In the genomic region with DNA sequence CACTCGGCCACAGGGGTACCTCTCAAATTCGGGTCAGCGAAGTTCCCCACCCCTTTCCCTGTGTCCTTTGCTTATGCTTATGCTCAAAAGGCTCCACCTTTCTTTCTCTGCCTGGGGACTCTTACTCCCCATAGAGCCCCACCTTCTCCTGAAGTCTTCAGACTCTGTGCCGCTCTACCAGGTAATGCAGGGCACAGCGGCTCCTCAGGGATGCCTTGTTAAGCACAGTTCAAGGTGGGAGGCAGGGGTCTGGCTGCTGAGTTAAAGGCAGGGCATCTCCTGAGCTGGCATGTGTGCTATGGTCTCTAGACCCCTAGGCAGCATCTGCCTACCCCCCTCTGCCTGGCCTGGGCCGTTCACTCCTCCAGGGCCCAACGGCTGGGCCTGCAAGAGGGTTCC, we compare ENCODE assay signal across 11 cellular contexts. TPM values are rescaled to one million over a fixed set of nuclear protein-coding genes. Genes with fewer than 3 reads are reported as not detected.
"Had no signal": no experiment of that assay in that cellular context is flagged by ENCODE, and none has a peak within 500 bp of the region (broad histone marks: within the 10 kb centered on the region; RNA-seq: fewer than 3 reads in every experiment).

No MANE protein-coding gene starts in this region.

- H3K27me3 ChIP-seq: ascending aorta had no signal

- H3K9me3 ChIP-seq: ascending aorta, heart left ventricle, tibial nerve had no signal

- H3K9ac ChIP-seq: parathyroid adenoma had no signal

- H3K9me3 Mint-ChIP-seq: activated T-cell treated with anti-CD3 and anti-CD28 coated beads, Interleukin-2, amount 50 U/mL, for 72 hours had no signal

- ATAC-seq: activated T-cell treated with anti-CD3 and anti-CD28 coated beads, Interleukin-2, amount 50 U/mL, for 72 hours; heart left ventricle; left ventricle myocardium superior had no signal

- H3K4me3 Mint-ChIP-seq: activated T-cell treated with anti-CD3 and anti-CD28 coated beads, Interleukin-2, amount 50 U/mL, for 72 hours had no signal

- H3K27ac ChIP-seq: ascending aorta, heart left ventricle, parathyroid adenoma, tibial nerve had no signal

- H3K27ac Mint-ChIP-seq: activated T-cell treated with anti-CD3 and anti-CD28 coated beads, Interleukin-2, amount 50 U/mL, for 72 hours had no signal

- DNase-seq: activated CD4-positive, alpha-beta T cell treated with anti-CD3 and anti-CD28 coated beads for 48 hours; activated naive CD4-positive, alpha-beta T cell; activated T-cell treated with anti-CD3 and anti-CD28 coated beads, Interleukin-2, amount 50 U/mL, for 72 hours; left ventricle myocardium superior; retina; small intestine had no signal

- H3K4me3 ChIP-seq: ascending aorta, heart left ventricle, tibial nerve had no signal

- H3K36me3 ChIP-seq: ascending aorta, heart left ventricle, tibial nerve had no signal

- H3K4me1 ChIP-seq: parathyroid adenoma had no signal

RNA-seq across cellular contexts. Expression of gene CXCL12, which starts 3.0 kb away (rescaled TPM):
- total RNA-seq: activated T-cell treated with anti-CD3 and anti-CD28 coated beads, Interleukin-2, amount 50 U/mL, for 72 hours; T-helper 1 cell treated with Interleukin-12 subunit alpha and Interleukin-12 subunit beta and Interleukin-4 antibody, amounts not matched to agents 30 ng/mL and 1 ng/mL, for 36 hours had no signal
